Comparison of ENCODE assay signal across 8 cellular contexts in genomic region chr7:127504715-127505114, GRCh38.
DNase-seq lines count a peak whose midpoint lies in the region; ATAC-seq and TF ChIP-seq lines count a peak whose summit lies in the region.

No MANE protein-coding gene starts in this region.

- ATAC-seq in omental fat pad (ENCODE audit: low FRiP score) (no peak), GM18861 (IDR thresholded peaks at IDR 0.05; ENCODE audit: unreplicated experiment) (no peak)

- in situ Hi-C loops in KBM-7 (cut with MboI; ENCODE audit: low pct_unique_long_range_greater_than_20kb, low sequenced_read_pairs), result no loop called here

- peak; percentile 56 for TF ChIP-seq CTCF in kidney epithelial cell (IDR thresholded peaks at IDR 0.05; ENCODE audit: insufficient read depth, low read length, poor library complexity, severe bottlenecking)
- TF ChIP-seq CTCF in omental fat pad (IDR thresholded peaks at IDR 0.05), result no peak

- H3K4me3 ChIP-seq in kidney epithelial cell (ENCODE audit: low read depth, low read length), result no peak overlapping the region

- H3K27me3 ChIP-seq in kidney epithelial cell (ENCODE audit: control insufficient read depth, insufficient read depth, low read length), result no peaks in the 10 kb centered on the region

- DNase-seq in ELR (ENCODE audit: low read depth) (peak; percentile 36), KBM-7 (peak; percentile 19), kidney epithelial cell (ENCODE audit: low read depth) (no peak), omental fat pad (ENCODE audit: low spot score) (no peak), DMS79 (lab: John Stamatoyannopoulos, UW) (no peak), NOMO-1 (lab: John Stamatoyannopoulos, UW; ENCODE audit: unreplicated experiment in 2 of 2) (no peak)
- peak; percentile 72 for DNase-seq in activated effector memory CD4-positive, alpha-beta T cell treated with anti-CD3 and anti-CD28 coated beads, Interleukin-2, amount 50 U/mL, for 16 hours

- H3K36me3 ChIP-seq in kidney epithelial cell (ENCODE audit: control insufficient read depth, insufficient read depth, low read length), result no peaks in the 10 kb centered on the region

Comparison
In these comparisons a context has a peak if more than half of its experiments do, and no peak if none do; other contexts are left out.
1. DNase-seq: peak in ELR (single experiment), KBM-7 (single experiment) and activated effector memory CD4-positive, alpha-beta T cell treated with anti-CD3 and anti-CD28 coated beads, Interleukin-2, amount 50 U/mL, for 16 hours (single experiment); none in kidney epithelial cell (single experiment), omental fat pad (single experiment), DMS79 (single experiment) and NOMO-1 (0 of 2).